Comparison of ENCODE assay signal across 18 cellular contexts in genomic region chr11:45007011-45007410, GRCh38.
"Had no signal": no experiment of that assay in that cellular context is flagged by ENCODE, and none has a peak within 500 bp of the region (broad histone marks: within the 10 kb centered on the region; RNA-seq: fewer than 3 reads in every experiment).

No MANE protein-coding gene starts in this region.

- H3K9me3 ChIP-seq: gastrocnemius medialis, lower lobe of right lung had no signal

- H3K4me1 ChIP-seq: esophagus squamous epithelium, gastrocnemius medialis, heart right ventricle, left lung, lower lobe of right lung had no signal

- DNase-seq: dermis blood vessel endothelial cell; dorsolateral prefrontal cortex; effector CD8-positive, alpha-beta T cell; effector memory CD8-positive, alpha-beta T cell; esophagus squamous epithelium; foreskin fibroblast; foreskin melanocyte; gastrocnemius medialis; glutamatergic neuron; heart right ventricle; hippocampal formation; left cardiac atrium; left lung; left ventricle myocardium superior; lower lobe of right lung; mesendoderm; midbrain had no signal

- H3K27ac ChIP-seq: coronary artery, dorsolateral prefrontal cortex, esophagus squamous epithelium, gastrocnemius medialis, heart right ventricle, left lung, lower lobe of right lung had no signal

- H3K4me3 Mint-ChIP-seq: effector memory CD8-positive, alpha-beta T cell had no signal

- H3K4me3 ChIP-seq: coronary artery, dorsolateral prefrontal cortex, esophagus squamous epithelium, gastrocnemius medialis, heart right ventricle, left lung, lower lobe of right lung had no signal

- H3K36me3 ChIP-seq: esophagus squamous epithelium, gastrocnemius medialis, heart right ventricle, left lung, lower lobe of right lung had no signal

- ATAC-seq: effector memory CD8-positive, alpha-beta T cell; gastrocnemius medialis; heart right ventricle; left cardiac atrium; left lung; left ventricle myocardium superior; lower lobe of right lung had no signal

- H3K9me3 Mint-ChIP-seq: effector memory CD8-positive, alpha-beta T cell had no signal

- H3K27me3 ChIP-seq: dorsolateral prefrontal cortex, esophagus squamous epithelium, gastrocnemius medialis, heart right ventricle, left lung had no signal

- H3K27ac Mint-ChIP-seq: effector memory CD8-positive, alpha-beta T cell had no signal
